Comparison of ENCODE assay signal across 11 cellular contexts in the genomic region with DNA sequence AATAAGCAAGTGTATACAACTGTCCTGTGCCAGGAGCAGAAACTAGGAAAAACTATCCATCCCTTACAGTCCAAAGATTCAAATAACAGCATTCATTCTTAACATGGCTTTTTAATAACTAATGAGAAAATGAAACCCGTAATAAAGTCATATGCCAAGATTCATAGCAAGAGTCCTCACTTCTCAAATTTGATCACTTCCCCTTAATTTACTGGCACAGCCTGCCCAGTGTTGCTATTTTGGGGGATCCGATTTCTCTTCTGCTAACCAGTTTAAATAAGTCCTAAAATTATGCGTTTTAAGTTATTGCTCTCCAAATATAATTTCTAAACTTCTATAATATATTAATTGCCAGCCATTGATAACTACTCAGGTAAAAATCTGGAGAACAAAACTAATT.
A peak's percentile ranks its signal among the peaks of the same experiment; 100 is the strongest.
DNase-seq lines count a peak whose midpoint lies in the region; ATAC-seq lines count a peak whose summit lies in the region.
"Had no signal": no experiment of that assay in that cellular context is flagged by ENCODE, and none has a peak within 500 bp of the region (broad histone marks: within the 10 kb centered on the region; RNA-seq: fewer than 3 reads in every experiment).

No MANE protein-coding gene starts in this region.

- DNase-seq in pons (ENCODE audit: low spot score): peak; percentile 60
- DNase-seq in hippocampal formation (lab: John Stamatoyannopoulos, UW): no peak
- no peak for DNase-seq in DMS 273 treated with DMSO at 0.1 percent for 48 hours (lab: John Stamatoyannopoulos, UW)
- no peak for DNase-seq in activated T-cell treated with anti-CD3 and anti-CD28 coated beads, Interleukin-2, amount 50 U/mL, for 48 hours
- no peak for DNase-seq in GM19238 (ENCODE audit: insufficient read length, low spot score)
- DNase-seq: activated naive CD4-positive, alpha-beta T cell treated with anti-CD3 and anti-CD28 coated beads, Interleukin-2, amount 10 ng/mL, durations not matched to agents 7 days and 5 days; naive thymus-derived CD8-positive, alpha-beta T cell; NCI-H1105 had no signal

- ATAC-seq in GM18861 (IDR thresholded peaks at IDR 0.05; ENCODE audit: unreplicated experiment) (peak; percentile 69), HG02642 (IDR thresholded peaks at IDR 0.05; ENCODE audit: poor library complexity, unreplicated experiment) (peak; percentile 56), HG03558 (IDR thresholded peaks at IDR 0.05; ENCODE audit: extremely low read depth, unreplicated experiment) (peak; percentile 55)
